Comparison of ENCODE assay signal across 18 cellular contexts in genomic region chr1:196277860-196278259, GRCh38.
A peak's percentile ranks its signal among the peaks of the same experiment; 100 is the strongest.
DNase-seq lines count a peak whose midpoint lies in the region; ATAC-seq, FAIRE-seq and TF ChIP-seq lines count a peak whose summit lies in the region.
"Had no signal": no experiment of that assay in that cellular context is flagged by ENCODE, and none has a peak within 500 bp of the region (broad histone marks: within the 10 kb centered on the region; RNA-seq: fewer than 3 reads in every experiment).

No MANE protein-coding gene starts in this region.

- CTCF ChIA-PET in A549 (lab: Yijun Ruan, JAX) = no interaction called here
- CTCF ChIA-PET in OCI-LY7 (lab: Charles Lee; ENCODE audit: unreplicated experiment) = no interaction called here

- no peak for TF ChIP-seq EP300 in A549 (IDR thresholded peaks at IDR 0.05)

- H4K20me1 ChIP-seq in OCI-LY3 (ENCODE audit: insufficient read depth, low read length) (no peaks in the 10 kb centered on the region), OCI-LY7 (ENCODE audit: insufficient read depth, low read length) (no peaks in the 10 kb centered on the region)

- DNase-seq in A549 (ENCODE audit: low read depth in 1 of 2, low spot score in 1 of 2) = no peak
- no peak for DNase-seq in kidney
- DNase-seq in hypothalamus (lab: John Stamatoyannopoulos, UW) = no peak
- DNase-seq in OCI-LY7 (ENCODE audit: low spot score) = no peak
- DNase-seq in NCI-H748 (lab: John Stamatoyannopoulos, UW; ENCODE audit: unreplicated experiment) = no peak
- DNase-seq: ACHN; BE2C; C1 segment of cervical spinal cord; CD4-positive, CD25-positive, alpha-beta regulatory T cell; CD8-positive, alpha-beta memory T cell; COR-L47; H9 had no signal

- H3K4me2 ChIP-seq in A549 (peak overlapping the region; percentile 37), OCI-LY3 (ENCODE audit: low read length) (peak overlapping the region; percentile 14; the same call in 1 of the 2 replicates), OCI-LY7 (ENCODE audit: low read length) (no peak overlapping the region)

- H3K27ac ChIP-seq in A549 = no peak overlapping the region
- H3K27ac ChIP-seq in OCI-LY3 (ENCODE audit: low read length) = peak overlapping the region; percentile 80
- no peak overlapping the region for H3K27ac ChIP-seq in kidney (ENCODE audit: low read depth in 2 of 2, low read length in 2 of 2)
- no peak overlapping the region for H3K27ac ChIP-seq in OCI-LY7 (ENCODE audit: low read depth, low read length, poor library complexity, severe bottlenecking)

- no peak for TF ChIP-seq POLR2A in A549 (IDR thresholded peaks at IDR 0.05; ENCODE audit: low read length)

- peaks cover 13% of the 10 kb centered on the region; the same call in 2 of the 3 replicates for H3K4me1 ChIP-seq in A549
- peaks cover 24% of the 10 kb centered on the region for H3K4me1 ChIP-seq in OCI-LY3 (ENCODE audit: low read length)
- H3K4me1 ChIP-seq in kidney (ENCODE audit: control insufficient read depth in 1 of 2, insufficient read depth in 1 of 2, low read depth in 1 of 2, low read length in 2 of 2) = no peaks in the 10 kb centered on the region
- H3K4me1 ChIP-seq in OCI-LY7 (ENCODE audit: insufficient read depth, low read length, poor library complexity, severe bottlenecking) = no peaks in the 10 kb centered on the region
- H3K4me1 ChIP-seq: BE2C had no signal

- H3K9me2 ChIP-seq in OCI-LY7 (ENCODE audit: insufficient read depth, low read length) = no peaks in the 10 kb centered on the region

- no TSS peak for BruUV-seq in OCI-LY7 (replicated peaks; lab: Mats Ljungman, UMichigan)

- no peaks in the 10 kb centered on the region for H3K9me3 ChIP-seq in A549
- no peaks in the 10 kb centered on the region for H3K9me3 ChIP-seq in OCI-LY3 (ENCODE audit: insufficient read depth, low read length)
- H3K9me3 ChIP-seq in kidney (ENCODE audit: control insufficient read depth in 1 of 2, low read length in 2 of 2) = no peaks in the 10 kb centered on the region
- H3K9me3 ChIP-seq in OCI-LY7 (ENCODE audit: low read length) = no peaks in the 10 kb centered on the region
- H3K9me3 ChIP-seq: BE2C had no signal

- TF ChIP-seq CTCF in A549 (IDR thresholded peaks at IDR 0.05) (no peak), OCI-LY3 (IDR thresholded peaks at IDR 0.05; ENCODE audit: low read depth, low read length) (no peak), kidney (IDR thresholded peaks at IDR 0.05; ENCODE audit: borderline replicate concordance, extremely low read depth, insufficient read depth) (no peak), OCI-LY7 (conservative IDR thresholded peaks at IDR 0.05; ENCODE audit: low read length) (no peak)

- H3K9ac ChIP-seq in OCI-LY3 (ENCODE audit: low read length) = no peak overlapping the region
- no peak overlapping the region for H3K9ac ChIP-seq in kidney (ENCODE audit: low read length in 2 of 2)

- no peaks in the 10 kb centered on the region for H3K27me3 ChIP-seq in OCI-LY3 (ENCODE audit: low read depth, low read length)
- H3K27me3 ChIP-seq: BE2C had no signal

- H3K36me3 ChIP-seq in OCI-LY3 (replicated peaks; ENCODE audit: low read depth, low read length) (peaks cover 5% of the 10 kb centered on the region), kidney (ENCODE audit: control insufficient read depth in 1 of 2, insufficient read depth in 2 of 2, low read length in 2 of 2) (no peaks in the 10 kb centered on the region), OCI-LY7 (ENCODE audit: insufficient read depth, low read length) (no peaks in the 10 kb centered on the region)
- H3K36me3 ChIP-seq: BE2C had no signal

- intact Hi-C loops in kidney (cut with DNase I) = no loop called here
- intact Hi-C loops in OCI-LY7 (cut with micrococcal nuclease; ENCODE audit: unreplicated experiment) = no loop called here

- no peak for TF ChIP-seq RAD21 in A549 (conservative IDR thresholded peaks at IDR 0.05 in 1 of 2, IDR thresholded peaks at IDR 0.05 in 1 of 2)

- FAIRE-seq in A549 (lab: Jason Lieb, UNC) = no peak
- FAIRE-seq in kidney (lab: Jason Lieb, UNC) = peak; percentile 21
- FAIRE-seq: G401.6, GM12891, GM19239, H1 had no signal

- POLR2A ChIA-PET in A549 (lab: Yijun Ruan, JAX) (no interaction called here), OCI-LY7 (lab: Charles Lee) (interaction anchor here (1.3 kb wide), 1 partner anchor 16 kb away, joined by 5 read pairs; no protein-coding TSS in a partner anchor)

- ATAC-seq in A549 = no peak
- peak; percentile 46; the same call in 2 of the 3 replicates for ATAC-seq in SK-N-SH treated with all-trans-retinoic acid at 6 μM for 48 hours

- H3K79me2 ChIP-seq in OCI-LY3 (ENCODE audit: low read length) (no peaks in the 10 kb centered on the region), OCI-LY7 (ENCODE audit: insufficient read depth, low read depth, low read length) (no peaks in the 10 kb centered on the region)

- H2AFZ ChIP-seq in OCI-LY3 (ENCODE audit: low read depth, low read length) (no peak overlapping the region), OCI-LY7 (ENCODE audit: low read length) (no peak overlapping the region)

- H3K4me3 ChIP-seq in A549 (no peak overlapping the region), OCI-LY3 (ENCODE audit: low read length) (no peak overlapping the region), kidney (ENCODE audit: low read length in 2 of 2) (no peak overlapping the region), OCI-LY7 (ENCODE audit: low read depth, low read length, poor library complexity, severe bottlenecking) (no peak overlapping the region)

TF ChIP-seq in A549, 52 proteins besides CTCF, POLR2A, EP300 and RAD21 (continues in another document):
- TF ChIP-seq, protein P1, sequence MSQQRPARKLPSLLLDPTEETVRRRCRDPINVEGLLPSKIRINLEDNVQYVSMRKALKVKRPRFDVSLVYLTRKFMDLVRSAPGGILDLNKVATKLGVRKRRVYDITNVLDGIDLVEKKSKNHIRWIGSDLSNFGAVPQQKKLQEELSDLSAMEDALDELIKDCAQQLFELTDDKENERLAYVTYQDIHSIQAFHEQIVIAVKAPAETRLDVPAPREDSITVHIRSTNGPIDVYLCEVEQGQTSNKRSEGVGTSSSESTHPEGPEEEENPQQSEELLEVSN (IDR thresholded peaks at IDR 0.05; ENCODE audit: borderline replicate concordance, low read depth) = no peak
- TF ChIP-seq HOXB13 (CRISPR knock-in tag; IDR thresholded peaks at IDR 0.05; ENCODE audit: low read depth) (no peak), HDAC2 (IDR thresholded peaks at IDR 0.05) (no peak), ELK1 (IDR thresholded peaks at IDR 0.05; ENCODE audit: low read depth, low read length) (no peak), FOXS1 (CRISPR knock-in tag; IDR thresholded peaks at IDR 0.05) (no peak), CBX8 (IDR thresholded peaks at IDR 0.05) (no peak), RARB (CRISPR knock-in tag; IDR thresholded peaks at IDR 0.05) (no peak), RCOR1 (IDR thresholded peaks at IDR 0.05; ENCODE audit: low read depth, low read length) (no peak)
- TF ChIP-seq, protein P2, sequence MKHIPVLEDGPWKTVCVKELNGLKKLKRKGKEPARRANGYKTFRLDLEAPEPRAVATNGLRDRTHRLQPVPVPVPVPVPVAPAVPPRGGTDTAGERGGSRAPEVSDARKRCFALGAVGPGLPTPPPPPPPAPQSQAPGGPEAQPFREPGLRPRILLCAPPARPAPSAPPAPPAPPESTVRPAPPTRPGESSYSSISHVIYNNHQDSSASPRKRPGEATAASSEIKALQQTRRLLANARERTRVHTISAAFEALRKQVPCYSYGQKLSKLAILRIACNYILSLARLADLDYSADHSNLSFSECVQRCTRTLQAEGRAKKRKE (CRISPR knock-in tag; IDR thresholded peaks at IDR 0.05; ENCODE audit: low read depth) = no peak

TF ChIP-seq in SK-N-SH treated with all-trans-retinoic acid at 6 μM for 48 hours, 23 proteins besides CTCF, POLR2A, EP300 and RAD21:
- TF ChIP-seq ZFP3 (CRISPR knock-in tag; IDR thresholded peaks at IDR 0.05) = no peak
- TF ChIP-seq ZC3H10 (CRISPR knock-in tag; IDR thresholded peaks at IDR 0.05) = no peak
- TF ChIP-seq ZNF565 (CRISPR knock-in tag; conservative IDR thresholded peaks at IDR 0.05; ENCODE audit: low read depth) = no peak
- TF ChIP-seq ISL1 (CRISPR knock-in tag; IDR thresholded peaks at IDR 0.05) = peak; percentile 60
